Comparison of ENCODE assay signal across 7 cellular contexts in genomic region chr19:58513694-58514563, GRCh38. TPM values are rescaled to one million over a fixed set of nuclear protein-coding genes. Genes with fewer than 3 reads are reported as not detected.
A peak's percentile ranks its signal among the peaks of the same experiment; 100 is the strongest.
DNase-seq lines count a peak whose midpoint lies in the region; ATAC-seq and TF ChIP-seq lines count a peak whose summit lies in the region.

No MANE protein-coding gene starts in this region.

- H3K4me1 Mint-ChIP-seq in activated CD4-positive, alpha-beta T cell treated with anti-CD3 and anti-CD28 coated beads, Interleukin-2, amount 10 ng/mL, durations not matched to agents 24 days and 14 days, result peaks cover 32% of the 10 kb centered on the region

- peak; percentile 91 for DNase-seq in NCI-H345 (lab: John Stamatoyannopoulos, UW)
- peak; percentile 99 for DNase-seq in activated CD4-positive, alpha-beta T cell treated with anti-CD3 and anti-CD28 coated beads, Interleukin-2, amount 10 ng/mL, durations not matched to agents 24 days and 14 days
- no peak for DNase-seq in coronary artery (ENCODE audit: low spot score)
- DNase-seq in left kidney (ENCODE audit: low read depth, low spot score), result peak; percentile 97
- DNase-seq in stimulated activated CD4-positive, alpha-beta T cell treated with anti-CD3 and anti-CD28 coated beads, Interleukin-1b, Interleukin-23, amount 100 ng/mL, for 48 hours, result peak; percentile 96

- peak overlapping the region in 1 of 2 donors; percentile 72 for H3K27ac ChIP-seq in coronary artery

- ATAC-seq in GM18519 (IDR thresholded peaks at IDR 0.05; ENCODE audit: low FRiP score, unreplicated experiment) (peak; percentile 63), HG03135 (IDR thresholded peaks at IDR 0.05; ENCODE audit: unreplicated experiment) (peak; percentile 73)

- no peaks in the 10 kb centered on the region for H3K27me3 Mint-ChIP-seq in activated CD4-positive, alpha-beta T cell treated with anti-CD3 and anti-CD28 coated beads, Interleukin-2, amount 10 ng/mL, durations not matched to agents 24 days and 14 days

- TF ChIP-seq CTCF in coronary artery (IDR thresholded peaks at IDR 0.05), result peak; percentile 80

- H3K4me3 Mint-ChIP-seq in activated CD4-positive, alpha-beta T cell treated with anti-CD3 and anti-CD28 coated beads, Interleukin-2, amount 10 ng/mL, durations not matched to agents 24 days and 14 days, result peak overlapping the region; percentile 91

- H3K36me3 Mint-ChIP-seq in activated CD4-positive, alpha-beta T cell treated with anti-CD3 and anti-CD28 coated beads, Interleukin-2, amount 10 ng/mL, durations not matched to agents 24 days and 14 days (ENCODE audit: low read depth), result peaks cover 23% of the 10 kb centered on the region

- H3K9me3 Mint-ChIP-seq in activated CD4-positive, alpha-beta T cell treated with anti-CD3 and anti-CD28 coated beads, Interleukin-2, amount 10 ng/mL, durations not matched to agents 24 days and 14 days, result no peaks in the 10 kb centered on the region

- intact Hi-C loops in activated CD4-positive, alpha-beta T cell treated with anti-CD3 and anti-CD28 coated beads, Interleukin-2, amount 10 ng/mL, durations not matched to agents 24 days and 14 days (cut with micrococcal nuclease), result loop anchor here (1.0 kb wide), 5 partner anchors 15 to 67 kb away; partner anchors contain the start of genes CHMP2A and ZNF446

- H3K4me3 ChIP-seq in coronary artery, result peak overlapping the region; percentile 66

- peak overlapping the region; percentile 93 for H3K27ac Mint-ChIP-seq in activated CD4-positive, alpha-beta T cell treated with anti-CD3 and anti-CD28 coated beads, Interleukin-2, amount 10 ng/mL, durations not matched to agents 24 days and 14 days

RNA-seq across cellular contexts. Expression of gene SLC27A5, which starts 2.1 kb away (rescaled TPM):
- 24.6 and 27.0 TPM in 2 replicates for total RNA-seq in activated CD4-positive, alpha-beta T cell treated with anti-CD3 and anti-CD28 coated beads, Interleukin-2, amount 10 ng/mL, durations not matched to agents 24 days and 14 days

RNA-seq across cellular contexts. Expression of gene ZBTB45, which starts 5.7 kb away (rescaled TPM):
- 16.8 and 17.5 TPM in 2 replicates for total RNA-seq in activated CD4-positive, alpha-beta T cell treated with anti-CD3 and anti-CD28 coated beads, Interleukin-2, amount 10 ng/mL, durations not matched to agents 24 days and 14 days

RNA-seq across cellular contexts. Expression of gene TRIM28, which starts 29.9 kb away (rescaled TPM):
- total RNA-seq in activated CD4-positive, alpha-beta T cell treated with anti-CD3 and anti-CD28 coated beads, Interleukin-2, amount 10 ng/mL, durations not matched to agents 24 days and 14 days, result 689 and 698 TPM in 2 replicates

RNA-seq across cellular contexts. Expression of gene ZNF446, which starts 37.8 kb away (rescaled TPM):
- total RNA-seq in activated CD4-positive, alpha-beta T cell treated with anti-CD3 and anti-CD28 coated beads, Interleukin-2, amount 10 ng/mL, durations not matched to agents 24 days and 14 days, result 6.3 and 6.8 TPM in 2 replicates

RNA-seq across cellular contexts. Expression of gene CHMP2A, which starts 41.0 kb away (rescaled TPM):
- 108 and 114 TPM in 2 replicates for total RNA-seq in activated CD4-positive, alpha-beta T cell treated with anti-CD3 and anti-CD28 coated beads, Interleukin-2, amount 10 ng/mL, durations not matched to agents 24 days and 14 days
